In the genomic region with DNA sequence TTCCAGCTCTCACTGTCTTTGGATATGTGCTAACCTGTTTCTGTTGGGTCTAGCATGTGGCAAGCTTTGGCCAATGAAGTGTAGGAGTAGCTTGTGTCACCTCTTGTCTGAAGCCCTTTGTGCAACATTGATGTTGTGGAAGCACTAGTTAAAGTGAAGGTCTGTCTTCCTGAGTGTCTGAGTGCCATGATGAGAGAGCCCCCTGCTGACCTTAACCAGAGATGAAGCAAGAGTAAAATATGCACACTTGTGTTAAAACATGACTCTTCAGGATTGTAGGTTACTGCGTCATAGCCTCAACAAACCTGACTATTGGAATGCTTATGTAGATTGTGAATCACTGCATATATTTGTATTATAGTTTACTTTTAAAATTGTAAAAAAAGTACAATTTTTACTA, we compare ENCODE assay signal across 10 cellular contexts.
DNase-seq lines count a peak whose midpoint lies in the region; ATAC-seq lines count a peak whose summit lies in the region.
"Had no signal": no experiment of that assay in that cellular context is flagged by ENCODE, and none has a peak within 500 bp of the region (broad histone marks: within the 10 kb centered on the region; RNA-seq: fewer than 3 reads in every experiment).

No MANE protein-coding gene starts in this region.

- no peaks in the 10 kb centered on the region for H3K4me1 ChIP-seq in right cardiac atrium (ENCODE audit: control insufficient read depth, insufficient read depth, low read length)

- no peaks in the 10 kb centered on the region for H3K9me3 ChIP-seq in right cardiac atrium (ENCODE audit: control insufficient read depth, low read length)

- intact Hi-C loops in right cardiac atrium (cut with DNase I) = no loop called here

- WGBS in right cardiac atrium = 66% methylated on average over 1 of the region's 1 CpG

- peaks cover 0 to 30% (median 5%) of the 10 kb centered on the region in 6 donors for H3K9me3 Mint-ChIP-seq in immature natural killer cell
- H3K9me3 Mint-ChIP-seq: T-helper 1 cell treated with Interleukin-12 subunit alpha and Interleukin-12 subunit beta and Interleukin-4 antibody, amounts not matched to agents 30 μg/mL and 1 μg/mL, for 36 hours had no signal

- H3K27me3 Mint-ChIP-seq in immature natural killer cell (ENCODE audit: low read depth in 3 of 3) = no peaks in the 10 kb centered on the region

- no peaks in the 10 kb centered on the region for H3K4me1 Mint-ChIP-seq in immature natural killer cell

- ATAC-seq in right cardiac atrium = peak; percentile 44 to 68
- no peak for ATAC-seq in HG02885 (IDR thresholded peaks at IDR 0.05; ENCODE audit: poor library complexity, unreplicated experiment)
- ATAC-seq: left lobe of liver had no signal

- H3K4me3 Mint-ChIP-seq in immature natural killer cell = no peak overlapping the region
- H3K4me3 Mint-ChIP-seq: T-helper 1 cell treated with Interleukin-12 subunit alpha and Interleukin-12 subunit beta and Interleukin-4 antibody, amounts not matched to agents 30 μg/mL and 1 μg/mL, for 36 hours had no signal

- H3K27ac ChIP-seq in right cardiac atrium (ENCODE audit: low read length) = no peak overlapping the region

- H3K27ac Mint-ChIP-seq in immature natural killer cell = no peak overlapping the region
- H3K27ac Mint-ChIP-seq: T-helper 1 cell treated with Interleukin-12 subunit alpha and Interleukin-12 subunit beta and Interleukin-4 antibody, amounts not matched to agents 30 μg/mL and 1 μg/mL, for 36 hours had no signal

- no peaks in the 10 kb centered on the region for H3K27me3 ChIP-seq in right cardiac atrium (ENCODE audit: control insufficient read depth, insufficient read depth)

- no peak overlapping the region for H3K4me3 ChIP-seq in right cardiac atrium (ENCODE audit: low read length)

- in situ Hi-C loops in ACHN (cut with HindIII; ENCODE audit: low pct_ligation_motif_present, low pct_unique_long_range_greater_than_20kb, low sequenced_read_pairs) = no loop called here

- DNase-seq in ACHN (peak; percentile 70), KG1 (lab: John Stamatoyannopoulos, UW) (peak; percentile 6), SIG-M5 (lab: John Stamatoyannopoulos, UW) (peak; percentile 81), right cardiac atrium (no peak), immature natural killer cell (no peak), activated gamma-delta T cell treated with Interleukin-2 at 50 U/mL for 16 hours (no peak)
- no peak for DNase-seq in activated CD8-positive, alpha-beta memory T cell treated with anti-CD3 and anti-CD28 coated beads, Interleukin-2, amount 50 U/mL, for 48 hours

- H3K36me3 Mint-ChIP-seq in immature natural killer cell = no peaks in the 10 kb centered on the region

Comparison
In these comparisons a context has a peak if more than half of its experiments do, and no peak if none do; other contexts are left out.
1. DNase-seq: peak in ACHN (single experiment), KG1 (single experiment) and SIG-M5 (single experiment); none in right cardiac atrium (0 of 3), immature natural killer cell (0 of 3), activated CD8-positive, alpha-beta memory T cell treated with anti-CD3 and anti-CD28 coated beads, Interleukin-2, amount 50 U/mL, for 48 hours (single experiment) and activated gamma-delta T cell treated with Interleukin-2 at 50 U/mL for 16 hours (single experiment).